In the genomic region with DNA sequence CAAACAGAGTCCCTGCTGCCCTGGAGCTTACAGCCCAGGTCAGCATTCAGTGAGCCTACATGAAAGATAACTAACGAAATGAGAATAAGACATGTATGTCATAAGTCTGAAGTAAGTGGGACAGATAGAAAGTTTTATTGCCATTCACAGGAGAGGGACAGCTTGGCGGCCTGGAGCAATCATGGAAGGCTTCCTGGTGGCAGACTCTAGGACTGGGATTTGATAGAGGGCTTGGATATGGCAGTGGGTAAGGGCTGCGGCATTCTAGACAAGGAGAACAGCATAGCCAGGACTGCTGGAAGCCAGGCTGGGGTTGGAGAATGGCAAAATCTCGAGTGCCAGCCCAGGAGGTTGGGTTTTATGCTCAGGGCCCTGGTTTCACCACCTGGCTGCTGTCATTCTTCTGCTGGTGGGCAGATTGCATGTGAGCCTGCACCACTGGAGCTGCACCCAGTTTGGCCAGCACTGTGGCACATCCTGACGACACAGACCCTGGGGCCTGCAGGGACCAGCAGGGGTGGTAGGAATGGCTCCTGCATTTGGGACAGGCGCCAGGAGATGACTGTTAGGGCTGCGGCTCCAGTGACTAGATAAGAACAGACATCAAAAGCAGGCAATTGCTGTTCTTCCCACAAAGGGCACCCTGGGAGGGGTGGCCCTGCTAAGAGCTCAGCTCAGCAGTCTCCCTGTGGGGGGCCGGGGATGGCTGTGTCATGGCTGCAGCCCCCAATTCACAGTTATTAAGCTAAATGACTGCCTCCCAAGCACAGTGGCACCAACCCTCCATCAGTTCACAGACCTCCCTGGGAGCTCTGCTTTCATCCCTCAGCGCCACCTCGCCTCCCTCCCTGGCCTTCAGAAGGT, we compare ENCODE assay signal across 14 cellular contexts.
DNase-seq lines count a peak whose midpoint lies in the region; ATAC-seq, FAIRE-seq and TF ChIP-seq lines count a peak whose summit lies in the region.
"Had no signal": no experiment of that assay in that cellular context is flagged by ENCODE, and none has a peak within 500 bp of the region (broad histone marks: within the 10 kb centered on the region; RNA-seq: fewer than 3 reads in every experiment).

No MANE protein-coding gene starts in this region.

- H3K79me2 ChIP-seq in osteoblast (ENCODE audit: insufficient read depth, low read length), result no peaks in the 10 kb centered on the region

- H2AFZ ChIP-seq in osteoblast (ENCODE audit: low read length), result no peak overlapping the region

- DNase-seq in NCI-H1417 (lab: John Stamatoyannopoulos, UW) (peak in 2 of 3 experiments; percentile 37 to 55), NCI-H1417 treated with DMSO at 0.1 percent for 48 hours (lab: John Stamatoyannopoulos, UW) (no peak), NCI-H345 treated with DMSO at 0.1 percent for 48 hours (lab: John Stamatoyannopoulos, UW; ENCODE audit: unreplicated experiment) (peak; percentile 61), bronchial epithelial cell (ENCODE audit: low read depth) (peak; percentile 37), osteoblast (ENCODE audit: insufficient read length, low spot score, missing footprints) (peak; percentile 47), DMS153 treated with DMSO at 0.1 percent for 48 hours (lab: John Stamatoyannopoulos, UW; ENCODE audit: unreplicated experiment) (no peak), frontal cortex (ENCODE audit: low spot score in 2 of 2) (no peak)
- DNase-seq: activated CD4-positive, alpha-beta T cell treated with anti-CD3 and anti-CD28 coated beads, Interleukin-2, amount 10 ng/mL, durations not matched to agents 7 days and 5 days; activated T-cell treated with anti-CD3 and anti-CD28 coated beads, Interleukin-2, amount 50 U/mL, for 4 hours; dermis blood vessel endothelial cell; spleen had no signal

- H3K27me3 ChIP-seq in bronchial epithelial cell (ENCODE audit: control insufficient read depth, insufficient read depth, low read length) (no peaks in the 10 kb centered on the region), osteoblast (ENCODE audit: insufficient read depth, low read length) (peaks cover 12% of the 10 kb centered on the region)
- H3K27me3 ChIP-seq: spleen had no signal

- ATAC-seq in GM18517 (IDR thresholded peaks at IDR 0.05; ENCODE audit: unreplicated experiment), result no peak
- ATAC-seq: activated T-cell treated with anti-CD3 and anti-CD28 coated beads, Interleukin-2, amount 50 U/mL, for 4 hours had no signal

- H3K4me3 ChIP-seq in bronchial epithelial cell (ENCODE audit: low read depth, low read length) (no peak overlapping the region), osteoblast (ENCODE audit: insufficient read depth, low read length) (no peak overlapping the region)
- H3K4me3 ChIP-seq: spleen had no signal

- peaks cover 4% of the 10 kb centered on the region for H3K4me1 ChIP-seq in osteoblast (ENCODE audit: insufficient read depth, low read length)
- H3K4me1 ChIP-seq: spleen had no signal

- FAIRE-seq in bronchial epithelial cell (lab: Jason Lieb, UNC) (no peak), frontal cortex (lab: Jason Lieb, UNC) (no peak)
- FAIRE-seq: islet of Langerhans had no signal

- no peaks in the 10 kb centered on the region for H3K36me3 ChIP-seq in bronchial epithelial cell (ENCODE audit: control insufficient read depth, insufficient read depth, low read length)
- H3K36me3 ChIP-seq in osteoblast (ENCODE audit: insufficient read depth, low read length), result no peaks in the 10 kb centered on the region
- H3K36me3 ChIP-seq: spleen had no signal

- H3K27ac ChIP-seq in osteoblast (ENCODE audit: low read depth, low read length), result no peak overlapping the region
- H3K27ac ChIP-seq: 22Rv1, spleen had no signal

- H4K20me1 ChIP-seq in osteoblast (ENCODE audit: insufficient read depth, low read length), result no peaks in the 10 kb centered on the region

- TF ChIP-seq CTCF in bronchial epithelial cell (IDR thresholded peaks at IDR 0.05; ENCODE audit: insufficient read depth, low read length, severe bottlenecking), result no peak
- TF ChIP-seq CTCF in osteoblast (IDR thresholded peaks at IDR 0.05; ENCODE audit: extremely low read depth, low read depth, low read length), result no peak

- H3K9me3 ChIP-seq in osteoblast (ENCODE audit: low read depth, low read length), result peaks cover 4% of the 10 kb centered on the region

- H3K4me2 ChIP-seq in osteoblast (ENCODE audit: insufficient read depth, low read length), result no peak overlapping the region

Comparison
In these comparisons a context has a peak if more than half of its experiments do, and no peak if none do; other contexts are left out.
1. DNase-seq: peak in NCI-H1417 (2 of 3), NCI-H345 treated with DMSO at 0.1 percent for 48 hours (single experiment), bronchial epithelial cell (single experiment) and osteoblast (single experiment); none in NCI-H1417 treated with DMSO at 0.1 percent for 48 hours (single experiment), DMS153 treated with DMSO at 0.1 percent for 48 hours (single experiment) and frontal cortex (0 of 2).